Comparison of ENCODE assay signal across 21 cellular contexts in the genomic region with DNA sequence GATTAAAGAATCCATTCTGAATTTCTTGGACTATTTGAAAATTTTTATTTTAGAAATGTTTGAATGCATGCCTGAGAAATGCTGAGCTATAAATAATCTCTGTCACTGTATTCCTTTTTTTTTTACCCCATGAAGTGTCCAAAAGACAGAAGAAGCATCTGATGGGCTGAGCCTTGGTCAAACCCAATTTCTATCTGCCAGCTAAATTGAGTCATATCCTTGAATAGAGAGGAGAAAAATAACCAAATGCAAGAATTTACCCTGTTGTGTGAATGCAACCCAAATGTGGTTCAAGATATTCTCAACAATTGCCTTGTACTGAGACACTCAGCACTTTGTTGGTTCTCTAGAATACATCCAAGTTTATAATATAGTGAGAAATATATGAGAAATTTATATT.
DNase-seq lines count a peak whose midpoint lies in the region; ATAC-seq and TF ChIP-seq lines count a peak whose summit lies in the region.
"Had no signal": no experiment of that assay in that cellular context is flagged by ENCODE, and none has a peak within 500 bp of the region (broad histone marks: within the 10 kb centered on the region; RNA-seq: fewer than 3 reads in every experiment).

No MANE protein-coding gene starts in this region.

- CTCF ChIA-PET in mammary epithelial cell (lab: Charles Lee; ENCODE audit: low non-redundant PET): no interaction called here

- TF ChIP-seq CTCF in mammary epithelial cell (conservative IDR thresholded peaks at IDR 0.05 in 1 of 2, IDR thresholded peaks at IDR 0.05 in 1 of 2; ENCODE audit: extremely low read depth in 1 of 2, insufficient read depth in 1 of 2, low read depth in 1 of 2, low read length in 2 of 2) (no peak), breast epithelium (IDR thresholded peaks at IDR 0.05) (no peak), RWPE2 (IDR thresholded peaks at IDR 0.05; ENCODE audit: poor library complexity, severe bottlenecking) (no peak), type B pancreatic cell (conservative IDR thresholded peaks at IDR 0.05) (no peak)

- DNase-seq in mammary epithelial cell: no peak
- no peak for DNase-seq in breast epithelium (ENCODE audit: low spot score in 2 of 2)
- no peak for DNase-seq in RWPE2 (ENCODE audit: low spot score)
- peak; percentile 55 for DNase-seq in fibroblast of peridontal ligament (ENCODE audit: extremely low read depth)
- no peak for DNase-seq in DMS79 (lab: John Stamatoyannopoulos, UW)
- DNase-seq in NCI-H1694 (lab: John Stamatoyannopoulos, UW): no peak
- DNase-seq in type B pancreatic cell (ENCODE audit: extremely low spot score, unreplicated experiment): no peak
- DNase-seq: activated effector memory CD4-positive, alpha-beta T cell treated with Interleukin-2 at 50 U/mL for 16 hours; CD4-positive, alpha-beta T cell; DMS53; H9; KBM-7; left colon; NCI-H2107; nucleus accumbens; stimulated activated CD4-positive, alpha-beta T cell treated with anti-CD3 and anti-CD28 coated beads, Interleukin-15, amount 100 ng/mL, for 24 hours; tibial artery had no signal

- H3K36me3 ChIP-seq in mammary epithelial cell (ENCODE audit: insufficient read depth, low read length) (no peaks in the 10 kb centered on the region), breast epithelium (no peaks in the 10 kb centered on the region), RWPE2 (ENCODE audit: low read depth) (no peaks in the 10 kb centered on the region)
- H3K36me3 ChIP-seq: tibial artery had no signal

- no peaks in the 10 kb centered on the region for H4K20me1 ChIP-seq in mammary epithelial cell (ENCODE audit: insufficient read depth, low read length)

- H3K4me2 ChIP-seq in mammary epithelial cell (ENCODE audit: insufficient read depth, low read depth, low read length): peak overlapping the region; percentile 44

- no peak overlapping the region for H3K4me3 Mint-ChIP-seq in type B pancreatic cell
- H3K4me3 Mint-ChIP-seq: CD4-positive, alpha-beta T cell; H9; stimulated activated effector memory CD8-positive, alpha-beta T cell treated with anti-CD3 and anti-CD28 coated beads, Interleukin-12 subunit alpha, Interleukin-12 subunit beta, amount 100 ng/mL, for 72 hours had no signal

- no peaks in the 10 kb centered on the region for H3K27me3 Mint-ChIP-seq in type B pancreatic cell
- H3K27me3 Mint-ChIP-seq: CD4-positive, alpha-beta T cell had no signal

- peaks cover 4% of the 10 kb centered on the region for H3K9me3 Mint-ChIP-seq in type B pancreatic cell

- no peaks in the 10 kb centered on the region for H3K79me2 ChIP-seq in mammary epithelial cell (ENCODE audit: insufficient read depth, low read length)

- H3K36me3 Mint-ChIP-seq in type B pancreatic cell: peaks cover 5% of the 10 kb centered on the region
- H3K36me3 Mint-ChIP-seq: stimulated activated effector memory CD8-positive, alpha-beta T cell treated with anti-CD3 and anti-CD28 coated beads, Interleukin-12 subunit alpha, Interleukin-12 subunit beta, amount 100 ng/mL, for 72 hours had no signal

- no peaks in the 10 kb centered on the region for H3K4me1 Mint-ChIP-seq in type B pancreatic cell (ENCODE audit: unreplicated experiment)
- H3K4me1 Mint-ChIP-seq: H9 had no signal

- intact Hi-C loops in mammary epithelial cell (cut with micrococcal nuclease) (no loop called here), breast epithelium (cut with DNase I; ENCODE audit: low total_unique reads) (no loop called here)

- BruUV-seq in mammary epithelial cell (replicated peaks; lab: Mats Ljungman, UMichigan): no TSS peak

- dilution Hi-C loops in mammary epithelial cell (cut with HindIII; ENCODE audit: low sequenced_read_pairs): no loop called here

- in situ Hi-C loops in mammary epithelial cell (cut with MboI; ENCODE audit: low sequenced_read_pairs in 2 of 2): no loop called here

- H2AFZ ChIP-seq in mammary epithelial cell (ENCODE audit: low read depth, low read length): no peak overlapping the region

- H3K9ac ChIP-seq in mammary epithelial cell (ENCODE audit: insufficient read depth, low read length): no peak overlapping the region

- H3K27me3 ChIP-seq in mammary epithelial cell (ENCODE audit: insufficient read depth, low read length) (no peaks in the 10 kb centered on the region), breast epithelium (no peaks in the 10 kb centered on the region), RWPE2 (ENCODE audit: insufficient read depth, poor library complexity, severe bottlenecking) (no peaks in the 10 kb centered on the region)
- H3K27me3 ChIP-seq: tibial artery had no signal

- peaks cover 4% of the 10 kb centered on the region for H3K9me3 ChIP-seq in mammary epithelial cell (replicated peaks; ENCODE audit: insufficient read depth, low read length)
- H3K9me3 ChIP-seq in breast epithelium: no peaks in the 10 kb centered on the region
- H3K9me3 ChIP-seq in RWPE2 (ENCODE audit: severe bottlenecking): peaks cover 2% of the 10 kb centered on the region
- H3K9me3 ChIP-seq: tibial artery had no signal

- TF ChIP-seq POLR2A in breast epithelium (IDR thresholded peaks at IDR 0.05): no peak

- H3K27ac Mint-ChIP-seq in type B pancreatic cell: no peak overlapping the region
- H3K27ac Mint-ChIP-seq: CD4-positive, alpha-beta T cell; H9; stimulated activated effector memory CD8-positive, alpha-beta T cell treated with anti-CD3 and anti-CD28 coated beads, Interleukin-12 subunit alpha, Interleukin-12 subunit beta, amount 100 ng/mL, for 72 hours had no signal

- H3K4me1 ChIP-seq in mammary epithelial cell (ENCODE audit: insufficient read depth, low read length): peaks cover 13% of the 10 kb centered on the region
- H3K4me1 ChIP-seq in breast epithelium: no peaks in the 10 kb centered on the region
- peaks cover 9% of the 10 kb centered on the region for H3K4me1 ChIP-seq in RWPE2 (ENCODE audit: insufficient read depth, poor library complexity, severe bottlenecking)
- H3K4me1 ChIP-seq: tibial artery had no signal

- H3K27ac ChIP-seq in mammary epithelial cell (ENCODE audit: insufficient read depth, low read depth, low read length) (no peak overlapping the region), breast epithelium (no peak overlapping the region), RWPE2 (ENCODE audit: poor library complexity, severe bottlenecking) (peak overlapping the region; percentile 35)
- H3K27ac ChIP-seq: HL-60, SK-N-MC, tibial artery had no signal

- ATAC-seq in RWPE2 (ENCODE audit: low read depth) (no peak), GM21786 (IDR thresholded peaks at IDR 0.05; ENCODE audit: unreplicated experiment) (no peak)
- ATAC-seq: stimulated activated effector memory CD8-positive, alpha-beta T cell treated with anti-CD3 and anti-CD28 coated beads, Interleukin-12 subunit alpha, Interleukin-12 subunit beta, amount 100 ng/mL, for 72 hours had no signal

- H3K4me3 ChIP-seq in mammary epithelial cell (replicated peaks in 1 of 3; ENCODE audit: insufficient read depth in 1 of 3, low read depth in 2 of 3, low read length in 3 of 3) (no peak overlapping the region), breast epithelium (no peak overlapping the region), RWPE2 (ENCODE audit: severe bottlenecking) (no peak overlapping the region)
- H3K4me3 ChIP-seq: SK-N-MC, tibial artery had no signal
